ENCODE assay signal across 21 cellular contexts in genomic region chr12:97751704-97752103, GRCh38.
A peak's percentile ranks its signal among the peaks of the same experiment; 100 is the strongest.
DNase-seq lines count a peak whose midpoint lies in the region; FAIRE-seq and TF ChIP-seq lines count a peak whose summit lies in the region.
"Had no signal": no experiment of that assay in that cellular context is flagged by ENCODE, and none has a peak within 500 bp of the region (broad histone marks: within the 10 kb centered on the region; RNA-seq: fewer than 3 reads in every experiment).

No MANE protein-coding gene starts in this region.

- no peaks in the 10 kb centered on the region for H3K9me3 ChIP-seq in prostate gland
- H3K9me3 ChIP-seq: BE2C had no signal

- peak; percentile 12 for FAIRE-seq in endometrium (lab: Jason Lieb, UNC)
- FAIRE-seq: A204.1, GM12878, GM19239 had no signal

- POLR2A ChIA-PET in activated CD4-positive, alpha-beta memory T cell treated with anti-CD3 and anti-CD28 coated beads, Interleukin-2, amount 10 ng/mL, durations not matched to agents 7 days and 5 days (lab: Charles Lee), result no interaction called here
- POLR2A ChIA-PET in activated CD4-positive, alpha-beta T cell treated with anti-CD3 and anti-CD28 coated beads, Interleukin-2, amount 10 ng/mL, durations not matched to agents 7 days and 5 days (lab: Charles Lee), result no interaction called here

- no peak for TF ChIP-seq POLR2A in prostate gland (IDR thresholded peaks at IDR 0.05)

- no peak for TF ChIP-seq CTCF in prostate gland (IDR thresholded peaks at IDR 0.05)

- 44% methylated on average over 3 of the region's 3 CpGs for WGBS in prostate gland

- no peaks in the 10 kb centered on the region for H3K27me3 Mint-ChIP-seq in activated CD4-positive, alpha-beta memory T cell treated with anti-CD3 and anti-CD28 coated beads, Interleukin-2, amount 10 ng/mL, durations not matched to agents 7 days and 5 days
- H3K27me3 Mint-ChIP-seq in activated CD4-positive, alpha-beta T cell treated with anti-CD3 and anti-CD28 coated beads, Interleukin-2, amount 10 ng/mL, durations not matched to agents 7 days and 5 days, result no peaks in the 10 kb centered on the region
- H3K27me3 Mint-ChIP-seq: CD4-positive, CD25-positive, alpha-beta regulatory T cell had no signal

- H3K9me3 Mint-ChIP-seq in activated CD4-positive, alpha-beta memory T cell treated with anti-CD3 and anti-CD28 coated beads, Interleukin-2, amount 10 ng/mL, durations not matched to agents 7 days and 5 days, result peaks cover 2% of the 10 kb centered on the region
- no peaks in the 10 kb centered on the region for H3K9me3 Mint-ChIP-seq in activated CD4-positive, alpha-beta T cell treated with anti-CD3 and anti-CD28 coated beads, Interleukin-2, amount 10 ng/mL, durations not matched to agents 7 days and 5 days

- no peak overlapping the region for H3K27ac ChIP-seq in prostate gland
- H3K27ac ChIP-seq: GM23248 had no signal

- intact Hi-C loops in prostate gland (cut with DNase I), result no loop called here

- H3K36me3 Mint-ChIP-seq in activated CD4-positive, alpha-beta memory T cell treated with anti-CD3 and anti-CD28 coated beads, Interleukin-2, amount 10 ng/mL, durations not matched to agents 7 days and 5 days (ENCODE audit: low read depth), result no peaks in the 10 kb centered on the region
- H3K36me3 Mint-ChIP-seq in activated CD4-positive, alpha-beta T cell treated with anti-CD3 and anti-CD28 coated beads, Interleukin-2, amount 10 ng/mL, durations not matched to agents 7 days and 5 days (ENCODE audit: low read depth), result no peaks in the 10 kb centered on the region
- H3K36me3 Mint-ChIP-seq: CD4-positive, CD25-positive, alpha-beta regulatory T cell; CD8-positive, alpha-beta memory T cell had no signal

- H3K4me1 ChIP-seq in prostate gland (replicated peaks), result no peaks in the 10 kb centered on the region
- H3K4me1 ChIP-seq: BE2C had no signal

- H3K36me3 ChIP-seq in prostate gland, result no peaks in the 10 kb centered on the region
- H3K36me3 ChIP-seq: BE2C had no signal

- H3K27ac Mint-ChIP-seq in activated CD4-positive, alpha-beta memory T cell treated with anti-CD3 and anti-CD28 coated beads, Interleukin-2, amount 10 ng/mL, durations not matched to agents 7 days and 5 days, result no peak overlapping the region
- no peak overlapping the region for H3K27ac Mint-ChIP-seq in activated CD4-positive, alpha-beta T cell treated with anti-CD3 and anti-CD28 coated beads, Interleukin-2, amount 10 ng/mL, durations not matched to agents 7 days and 5 days
- H3K27ac Mint-ChIP-seq: CD4-positive, CD25-positive, alpha-beta regulatory T cell; CD8-positive, alpha-beta memory T cell had no signal

- DNase-seq in HT-29 (ENCODE audit: low spot score) (peak; percentile 12), NCI-H69 (lab: John Stamatoyannopoulos, UW) (peak; percentile 82), prostate gland (ENCODE audit: low spot score) (peak; percentile 16), NCI-H2171 (lab: John Stamatoyannopoulos, UW) (no peak)
- no peak for DNase-seq in activated CD4-positive, alpha-beta memory T cell treated with anti-CD3 and anti-CD28 coated beads, Interleukin-2, amount 10 ng/mL, durations not matched to agents 7 days and 5 days
- no peak for DNase-seq in activated CD4-positive, alpha-beta T cell treated with anti-CD3 and anti-CD28 coated beads, Interleukin-2, amount 10 ng/mL, durations not matched to agents 7 days and 5 days
- DNase-seq: ACHN; BE2C; C1 segment of cervical spinal cord; CD4-positive, CD25-positive, alpha-beta regulatory T cell; CD8-positive, alpha-beta memory T cell; DMS 273 treated with DMSO at 0.1 percent for 48 hours; DMS53; DND-41; EL; GM23248; HCEC 1CT had no signal

- no peak overlapping the region for H3K4me3 Mint-ChIP-seq in activated CD4-positive, alpha-beta memory T cell treated with anti-CD3 and anti-CD28 coated beads, Interleukin-2, amount 10 ng/mL, durations not matched to agents 7 days and 5 days
- H3K4me3 Mint-ChIP-seq in activated CD4-positive, alpha-beta T cell treated with anti-CD3 and anti-CD28 coated beads, Interleukin-2, amount 10 ng/mL, durations not matched to agents 7 days and 5 days, result no peak overlapping the region
- H3K4me3 Mint-ChIP-seq: CD4-positive, CD25-positive, alpha-beta regulatory T cell; CD8-positive, alpha-beta memory T cell had no signal

- H3K4me3 ChIP-seq in prostate gland, result no peak overlapping the region
- H3K4me3 ChIP-seq: GM12878, GM23248 had no signal

- CTCF ChIA-PET in activated CD4-positive, alpha-beta memory T cell treated with anti-CD3 and anti-CD28 coated beads, Interleukin-2, amount 10 ng/mL, durations not matched to agents 7 days and 5 days (lab: Charles Lee), result no interaction called here
- CTCF ChIA-PET in activated CD4-positive, alpha-beta T cell treated with anti-CD3 and anti-CD28 coated beads, Interleukin-2, amount 10 ng/mL, durations not matched to agents 7 days and 5 days (lab: Charles Lee), result no interaction called here

- H3K27me3 ChIP-seq in prostate gland (replicated peaks; ENCODE audit: insufficient read depth), result no peaks in the 10 kb centered on the region
- H3K27me3 ChIP-seq: BE2C had no signal

- H3K4me1 Mint-ChIP-seq in activated CD4-positive, alpha-beta memory T cell treated with anti-CD3 and anti-CD28 coated beads, Interleukin-2, amount 10 ng/mL, durations not matched to agents 7 days and 5 days, result no peaks in the 10 kb centered on the region
- H3K4me1 Mint-ChIP-seq in activated CD4-positive, alpha-beta T cell treated with anti-CD3 and anti-CD28 coated beads, Interleukin-2, amount 10 ng/mL, durations not matched to agents 7 days and 5 days, result no peaks in the 10 kb centered on the region
- H3K4me1 Mint-ChIP-seq: CD4-positive, CD25-positive, alpha-beta regulatory T cell; CD8-positive, alpha-beta memory T cell had no signal

Comparison
In these comparisons a context has a peak if more than half of its experiments do, and no peak if none do; other contexts are left out.
1. DNase-seq: peak in HT-29 (single experiment), NCI-H69 (single experiment) and prostate gland (single experiment); none in activated CD4-positive, alpha-beta memory T cell treated with anti-CD3 and anti-CD28 coated beads, Interleukin-2, amount 10 ng/mL, durations not matched to agents 7 days and 5 days (single experiment), activated CD4-positive, alpha-beta T cell treated with anti-CD3 and anti-CD28 coated beads, Interleukin-2, amount 10 ng/mL, durations not matched to agents 7 days and 5 days (single experiment) and NCI-H2171 (single experiment).